In the genomic region with DNA sequence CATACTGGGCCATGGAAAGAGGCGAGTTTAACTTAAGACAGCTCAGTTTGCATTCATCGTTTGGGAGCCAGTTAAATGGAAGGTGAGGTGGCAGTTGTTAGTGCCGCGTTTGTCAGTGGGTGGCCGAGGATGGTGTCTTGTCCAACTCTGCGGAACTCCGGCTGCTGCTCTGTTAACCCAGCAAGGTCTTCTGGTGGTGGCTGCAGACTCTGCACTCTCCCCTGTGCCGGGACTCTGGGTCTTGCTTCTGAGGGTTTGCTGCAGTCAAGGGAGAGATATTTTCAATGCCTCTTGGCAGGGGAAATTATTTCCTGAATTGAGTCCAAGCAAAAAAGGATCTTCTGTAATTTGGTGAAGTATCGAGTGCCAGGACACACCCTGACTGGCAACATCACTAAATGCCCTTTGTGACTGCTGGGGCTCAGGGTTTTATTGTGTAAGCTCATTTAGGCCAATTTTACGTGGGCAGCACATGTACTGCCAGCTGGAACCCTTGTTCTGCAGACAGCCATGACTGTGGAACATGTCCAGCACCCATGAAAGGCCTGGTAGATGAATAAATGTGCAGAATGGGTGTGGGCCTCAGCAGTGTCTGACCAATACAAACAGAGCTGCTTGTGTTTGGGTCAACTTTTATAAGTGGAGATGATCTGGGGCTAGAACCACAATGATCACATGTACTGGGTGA, we compare ENCODE assay signal across 1 cellular context.
TF ChIP-seq lines count a peak whose summit lies in the region.

No MANE protein-coding gene starts in this region.

TF ChIP-seq in GM12878, 131 proteins besides CTCF, POLR2A, EP300 and RAD21 (continued from another document):
- TF ChIP-seq, protein P1, sequence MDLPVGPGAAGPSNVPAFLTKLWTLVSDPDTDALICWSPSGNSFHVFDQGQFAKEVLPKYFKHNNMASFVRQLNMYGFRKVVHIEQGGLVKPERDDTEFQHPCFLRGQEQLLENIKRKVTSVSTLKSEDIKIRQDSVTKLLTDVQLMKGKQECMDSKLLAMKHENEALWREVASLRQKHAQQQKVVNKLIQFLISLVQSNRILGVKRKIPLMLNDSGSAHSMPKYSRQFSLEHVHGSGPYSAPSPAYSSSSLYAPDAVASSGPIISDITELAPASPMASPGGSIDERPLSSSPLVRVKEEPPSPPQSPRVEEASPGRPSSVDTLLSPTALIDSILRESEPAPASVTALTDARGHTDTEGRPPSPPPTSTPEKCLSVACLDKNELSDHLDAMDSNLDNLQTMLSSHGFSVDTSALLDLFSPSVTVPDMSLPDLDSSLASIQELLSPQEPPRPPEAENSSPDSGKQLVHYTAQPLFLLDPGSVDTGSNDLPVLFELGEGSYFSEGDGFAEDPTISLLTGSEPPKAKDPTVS (IDR thresholded peaks at IDR 0.05; ENCODE audit: low read depth, low read length): no peak
- TF ChIP-seq, protein P2, sequence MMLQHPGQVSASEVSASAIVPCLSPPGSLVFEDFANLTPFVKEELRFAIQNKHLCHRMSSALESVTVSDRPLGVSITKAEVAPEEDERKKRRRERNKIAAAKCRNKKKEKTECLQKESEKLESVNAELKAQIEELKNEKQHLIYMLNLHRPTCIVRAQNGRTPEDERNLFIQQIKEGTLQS (IDR thresholded peaks at IDR 0.05; ENCODE audit: borderline replicate concordance, extremely low read depth, low read depth, low read length): no peak
- TF ChIP-seq, protein P3, sequence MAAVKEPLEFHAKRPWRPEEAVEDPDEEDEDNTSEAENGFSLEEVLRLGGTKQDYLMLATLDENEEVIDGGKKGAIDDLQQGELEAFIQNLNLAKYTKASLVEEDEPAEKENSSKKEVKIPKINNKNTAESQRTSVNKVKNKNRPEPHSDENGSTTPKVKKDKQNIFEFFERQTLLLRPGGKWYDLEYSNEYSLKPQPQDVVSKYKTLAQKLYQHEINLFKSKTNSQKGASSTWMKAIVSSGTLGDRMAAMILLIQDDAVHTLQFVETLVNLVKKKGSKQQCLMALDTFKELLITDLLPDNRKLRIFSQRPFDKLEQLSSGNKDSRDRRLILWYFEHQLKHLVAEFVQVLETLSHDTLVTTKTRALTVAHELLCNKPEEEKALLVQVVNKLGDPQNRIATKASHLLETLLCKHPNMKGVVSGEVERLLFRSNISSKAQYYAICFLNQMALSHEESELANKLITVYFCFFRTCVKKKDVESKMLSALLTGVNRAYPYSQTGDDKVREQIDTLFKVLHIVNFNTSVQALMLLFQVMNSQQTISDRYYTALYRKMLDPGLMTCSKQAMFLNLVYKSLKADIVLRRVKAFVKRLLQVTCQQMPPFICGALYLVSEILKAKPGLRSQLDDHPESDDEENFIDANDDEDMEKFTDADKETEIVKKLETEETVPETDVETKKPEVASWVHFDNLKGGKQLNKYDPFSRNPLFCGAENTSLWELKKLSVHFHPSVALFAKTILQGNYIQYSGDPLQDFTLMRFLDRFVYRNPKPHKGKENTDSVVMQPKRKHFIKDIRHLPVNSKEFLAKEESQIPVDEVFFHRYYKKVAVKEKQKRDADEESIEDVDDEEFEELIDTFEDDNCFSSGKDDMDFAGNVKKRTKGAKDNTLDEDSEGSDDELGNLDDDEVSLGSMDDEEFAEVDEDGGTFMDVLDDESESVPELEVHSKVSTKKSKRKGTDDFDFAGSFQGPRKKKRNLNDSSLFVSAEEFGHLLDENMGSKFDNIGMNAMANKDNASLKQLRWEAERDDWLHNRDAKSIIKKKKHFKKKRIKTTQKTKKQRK (IDR thresholded peaks at IDR 0.05; ENCODE audit: low read depth, low read length): no peak
- TF ChIP-seq ZNF592 (IDR thresholded peaks at IDR 0.05): no peak
- no peak for TF ChIP-seq BACH1 (IDR thresholded peaks at IDR 0.05; ENCODE audit: borderline replicate concordance)
- no peak for TF ChIP-seq TCF3 (IDR thresholded peaks at IDR 0.05; ENCODE audit: borderline replicate concordance, insufficient read depth, low read depth, low read length)
- no peak for TF ChIP-seq MXI1 (IDR thresholded peaks at IDR 0.05; ENCODE audit: low read depth, low read length)
- no peak for TF ChIP-seq NFYA (IDR thresholded peaks at IDR 0.05; ENCODE audit: borderline replicate concordance, low read depth, low read length)
- TF ChIP-seq PML (IDR thresholded peaks at IDR 0.05; ENCODE audit: low read length): no peak
- TF ChIP-seq BRCA1 (IDR thresholded peaks at IDR 0.05; ENCODE audit: low read depth, low read length): no peak
- no peak for TF ChIP-seq RCOR1 (conservative IDR thresholded peaks at IDR 0.05; ENCODE audit: low read depth, low read length)
- TF ChIP-seq WRNIP1 (IDR thresholded peaks at IDR 0.05; ENCODE audit: borderline replicate concordance, low read depth, low read length): no peak
- no peak for TF ChIP-seq PRDM15 (CRISPR knock-in tag; IDR thresholded peaks at IDR 0.05)
- no peak for TF ChIP-seq YY1 (IDR thresholded peaks at IDR 0.05; ENCODE audit: low read depth, low read length)
- no peak for TF ChIP-seq SREBF2 (IDR thresholded peaks at IDR 0.05; ENCODE audit: low read length)
- TF ChIP-seq, protein P4, sequence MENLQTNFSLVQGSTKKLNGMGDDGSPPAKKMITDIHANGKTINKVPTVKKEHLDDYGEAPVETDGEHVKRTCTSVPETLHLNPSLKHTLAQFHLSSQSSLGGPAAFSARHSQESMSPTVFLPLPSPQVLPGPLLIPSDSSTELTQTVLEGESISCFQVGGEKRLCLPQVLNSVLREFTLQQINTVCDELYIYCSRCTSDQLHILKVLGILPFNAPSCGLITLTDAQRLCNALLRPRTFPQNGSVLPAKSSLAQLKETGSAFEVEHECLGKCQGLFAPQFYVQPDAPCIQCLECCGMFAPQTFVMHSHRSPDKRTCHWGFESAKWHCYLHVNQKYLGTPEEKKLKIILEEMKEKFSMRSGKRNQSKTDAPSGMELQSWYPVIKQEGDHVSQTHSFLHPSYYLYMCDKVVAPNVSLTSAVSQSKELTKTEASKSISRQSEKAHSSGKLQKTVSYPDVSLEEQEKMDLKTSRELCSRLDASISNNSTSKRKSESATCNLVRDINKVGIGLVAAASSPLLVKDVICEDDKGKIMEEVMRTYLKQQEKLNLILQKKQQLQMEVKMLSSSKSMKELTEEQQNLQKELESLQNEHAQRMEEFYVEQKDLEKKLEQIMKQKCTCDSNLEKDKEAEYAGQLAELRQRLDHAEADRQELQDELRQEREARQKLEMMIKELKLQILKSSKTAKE (IDR thresholded peaks at IDR 0.05; ENCODE audit: low read depth, poor library complexity, severe bottlenecking): no peak
- no peak for TF ChIP-seq IKZF1 (conservative IDR thresholded peaks at IDR 0.05)
- no peak for TF ChIP-seq EZH2 (IDR thresholded peaks at IDR 0.05; ENCODE audit: borderline replicate concordance, control insufficient read depth, low read depth, low read length)
- TF ChIP-seq ZNF687 (IDR thresholded peaks at IDR 0.05): no peak
